14 cellular contexts compared by ENCODE assay signal in the genomic region with DNA sequence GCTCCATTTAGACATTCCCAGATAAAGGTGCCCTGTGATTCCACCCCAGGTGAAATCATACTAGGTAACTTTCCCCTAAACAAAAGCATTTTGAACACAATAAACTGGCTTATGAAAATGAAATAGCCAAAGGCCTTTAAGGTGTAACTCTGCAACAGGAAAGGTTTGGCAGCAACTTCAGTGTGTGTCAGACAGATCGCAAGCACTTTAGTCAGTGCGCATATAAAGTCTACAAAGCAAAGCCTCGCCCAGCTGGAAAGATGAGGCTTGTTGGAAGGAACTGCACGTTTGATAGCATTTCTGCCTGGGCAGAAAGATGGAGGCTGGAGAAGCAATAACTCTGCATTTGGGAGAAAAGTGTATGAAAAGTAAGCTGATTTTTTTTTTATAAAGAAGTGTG. TPM values are rescaled to one million over a fixed set of nuclear protein-coding genes. Genes with fewer than 3 reads are reported as not detected.
"Had no signal": no experiment of that assay in that cellular context is flagged by ENCODE, and none has a peak within 500 bp of the region (broad histone marks: within the 10 kb centered on the region; RNA-seq: fewer than 3 reads in every experiment).

No MANE protein-coding gene starts in this region.

- DNase-seq: activated CD4-positive, alpha-beta T cell treated with anti-CD3 and anti-CD28 coated beads, Interleukin-2, amount 10 ng/mL, durations not matched to agents 7 days and 5 days; activated CD8-positive, alpha-beta memory T cell treated with anti-CD3 and anti-CD28 coated beads for 24 hours; activated CD8-positive, alpha-beta memory T cell treated with anti-CD3 and anti-CD28 coated beads, Interleukin-2, amount 50 U/mL, for 48 hours; activated effector memory CD4-positive, alpha-beta T cell treated with anti-CD3 and anti-CD28 coated beads, Interleukin-2, amount 50 U/mL, for 16 hours; activated T-cell treated with anti-CD3 and anti-CD28 coated beads, Interleukin-2, amount 50 U/mL, for 72 hours; effector memory CD8-positive, alpha-beta T cell; heart right ventricle; immature natural killer cell; right cardiac atrium; stimulated activated CD4-positive, alpha-beta T cell treated with anti-CD3 and anti-CD28 coated beads, Interleukin-15, amount 100 ng/mL, for 24 hours; stimulated activated CD4-positive, alpha-beta T cell treated with anti-CD3 and anti-CD28 coated beads, Interleukin-2, amount 100 ng/mL, for 48 hours had no signal

- H3K27me3 ChIP-seq: heart right ventricle had no signal

- H3K36me3 ChIP-seq: heart right ventricle had no signal

- H3K4me3 ChIP-seq: heart right ventricle, skin epidermis had no signal

- ATAC-seq: activated CD4-positive, CD25-positive, alpha-beta regulatory T cell treated with anti-CD3 and anti-CD28 coated beads, Interleukin-2, amount 50 U/mL, for 24 hours; activated T-cell treated with anti-CD3 and anti-CD28 coated beads, Interleukin-2, amount 50 U/mL, for 72 hours; effector memory CD8-positive, alpha-beta T cell had no signal

- H3K27ac ChIP-seq: heart right ventricle had no signal

- FAIRE-seq: astrocyte had no signal

RNA-seq across cellular contexts. Expression of a gene that starts 57.9 kb away (rescaled TPM):
- total RNA-seq: activated CD4-positive, alpha-beta T cell treated with anti-CD3 and anti-CD28 coated beads, Interleukin-2, amount 10 ng/mL, durations not matched to agents 7 days and 5 days had no signal
